22 cellular contexts compared by ENCODE assay signal in the genomic region with DNA sequence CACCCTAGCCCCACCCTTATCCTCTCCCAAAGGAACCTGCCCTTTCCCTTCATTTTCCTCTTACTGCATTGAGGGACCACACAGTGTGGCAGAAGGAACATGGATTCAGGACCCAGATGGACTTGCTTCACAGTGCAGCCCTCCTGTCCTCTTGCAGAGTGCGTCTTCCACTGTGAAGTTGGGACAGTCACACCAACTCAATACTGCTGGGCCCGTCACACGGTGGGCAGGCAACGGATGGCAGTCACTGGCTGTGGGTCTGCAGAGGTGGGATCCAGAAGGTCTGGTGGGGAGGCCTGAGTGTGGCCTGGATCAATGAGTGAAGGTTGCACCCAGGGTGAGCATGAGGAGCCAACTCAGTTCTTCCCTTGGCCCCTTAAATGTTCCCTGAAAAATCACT.
DNase-seq lines count a peak whose midpoint lies in the region; ATAC-seq, FAIRE-seq and TF ChIP-seq lines count a peak whose summit lies in the region.
"Had no signal": no experiment of that assay in that cellular context is flagged by ENCODE, and none has a peak within 500 bp of the region (broad histone marks: within the 10 kb centered on the region; RNA-seq: fewer than 3 reads in every experiment).

No MANE protein-coding gene starts in this region.

- in situ Hi-C loops in transverse colon (cut with MboI; ENCODE audit: low pct_ligation_motif_present in 1 of 4, low pct_unique_long_range_greater_than_20kb in 1 of 4, low sequenced_read_pairs in 3 of 4): no loop called here

- no peaks in the 10 kb centered on the region for H3K79me2 ChIP-seq in HCT116 (ENCODE audit: insufficient read depth, low read length)
- no peaks in the 10 kb centered on the region for H3K79me2 ChIP-seq in H1 (ENCODE audit: control insufficient read depth in 1 of 2, insufficient read depth in 2 of 2, low read length in 2 of 2)

- H4K5ac ChIP-seq in H1 (ENCODE audit: insufficient read length, low read depth, low read length): no peak overlapping the region

- H2BK120ac ChIP-seq in H1 (replicated peaks; ENCODE audit: low read depth, low read length): no peak overlapping the region

- no peak overlapping the region for H4K8ac ChIP-seq in H1 (ENCODE audit: extremely low read depth, insufficient read depth, low read length)

- H3K36me3 ChIP-seq in HCT116 (ENCODE audit: control insufficient read depth in 1 of 2, insufficient read depth in 2 of 2, low read length in 2 of 2): no peaks in the 10 kb centered on the region
- H3K36me3 ChIP-seq in H1 (ENCODE audit: control insufficient read depth in 2 of 4, insufficient read depth in 4 of 4, low read length in 3 of 4): no peaks in the 10 kb centered on the region
- H3K36me3 ChIP-seq in transverse colon: no peaks in the 10 kb centered on the region
- H3K36me3 ChIP-seq: MG63 had no signal

- H3K4me3 Mint-ChIP-seq in natural killer cell treated with Interleukin-12 subunit alpha and Interleukin-12 subunit beta and Interleukin-15 and Interleukin-18, amount 100 ng/mL, for 72 hours: no peak overlapping the region
- H3K4me3 Mint-ChIP-seq in type B pancreatic cell: peak overlapping the region; percentile 69
- H3K4me3 Mint-ChIP-seq: CD8-positive, alpha-beta memory T cell; IgD-negative memory B cell had no signal

- H3K4me2 ChIP-seq in HCT116 (ENCODE audit: low read length) (peak overlapping the region; percentile 45), H1 (ENCODE audit: insufficient read depth in 1 of 2, low read depth in 2 of 2, low read length in 2 of 2) (no peak overlapping the region)

- TF ChIP-seq RAD21 in HCT116 (IDR thresholded peaks at IDR 0.05; ENCODE audit: low read depth): no peak
- TF ChIP-seq RAD21 in H1 (IDR thresholded peaks at IDR 0.05 in 1 of 2, conservative IDR thresholded peaks at IDR 0.05 in 1 of 2; ENCODE audit: low read depth in 2 of 2, low read length in 2 of 2): no peak

- peak; percentile 15; the same call in 1 of the 2 replicates for ATAC-seq in HCT116
- ATAC-seq in natural killer cell treated with Interleukin-12 subunit alpha and Interleukin-12 subunit beta and Interleukin-15 and Interleukin-18, amount 100 ng/mL, for 72 hours: peak; percentile 16 to 32
- no peak for ATAC-seq in GM19351 (IDR thresholded peaks at IDR 0.05; ENCODE audit: unreplicated experiment)

- H3K9me3 ChIP-seq in HCT116 (ENCODE audit: control insufficient read depth in 1 of 2, insufficient read depth in 1 of 2, low read depth in 1 of 2, low read length in 2 of 2): no peaks in the 10 kb centered on the region
- no peaks in the 10 kb centered on the region; a peak in 1 of 4 replicates for H3K9me3 ChIP-seq in H1 (ENCODE audit: insufficient read depth in 2 of 2, low read depth in 1 of 2, low read length in 1 of 2)
- no peaks in the 10 kb centered on the region for H3K9me3 ChIP-seq in transverse colon
- H3K9me3 ChIP-seq: MG63 had no signal

- H3K18ac ChIP-seq in H1 (ENCODE audit: extremely low read depth, low read length): no peak overlapping the region; the same call in 1 of the 2 replicates

- no TSS peak for BruUV-seq in HCT116 (replicated peaks; lab: Mats Ljungman, UMichigan)

- peaks cover 8 to 35% of the 10 kb centered on the region in 2 experiments for H3K4me1 ChIP-seq in HCT116 (ENCODE audit: control insufficient read depth in 1 of 2, insufficient read depth in 2 of 2, low read length in 2 of 2)
- peaks cover 0 to 6% (median 3%) of the 10 kb centered on the region in 4 experiments; a peak in 4 of 7 replicates for H3K4me1 ChIP-seq in H1 (replicated peaks in 1 of 4; ENCODE audit: control insufficient read depth in 3 of 4, insufficient read depth in 4 of 4, low read length in 3 of 4)
- peaks cover 0 to 8% (median 0%) of the 10 kb centered on the region in 4 donors for H3K4me1 ChIP-seq in transverse colon

- no peak overlapping the region for H3K4ac ChIP-seq in H1 (replicated peaks; ENCODE audit: insufficient read length, low read depth, low read length)

- peaks cover 21 to 29% of the 10 kb centered on the region in 2 donors for H3K27me3 Mint-ChIP-seq in natural killer cell treated with Interleukin-12 subunit alpha and Interleukin-12 subunit beta and Interleukin-15 and Interleukin-18, amount 100 ng/mL, for 72 hours
- peaks cover 19% of the 10 kb centered on the region for H3K27me3 Mint-ChIP-seq in type B pancreatic cell

- TF ChIP-seq POLR2A in HCT116 (IDR thresholded peaks at IDR 0.05; ENCODE audit: borderline replicate concordance, extremely low read depth, insufficient read depth, insufficient read length) (no peak), H1 (IDR thresholded peaks at IDR 0.05; ENCODE audit: control extremely low read depth in 1 of 2, low read depth in 2 of 2, low read length in 2 of 2) (no peak), transverse colon (IDR thresholded peaks at IDR 0.05) (no peak)

- no peak overlapping the region for H3K56ac ChIP-seq in H1 (replicated peaks; ENCODE audit: insufficient read length, low read depth, low read length)

- H4K20me1 ChIP-seq in HCT116 (ENCODE audit: insufficient read depth): no peaks in the 10 kb centered on the region
- H4K20me1 ChIP-seq in H1 (replicated peaks in 1 of 2; ENCODE audit: control insufficient read depth in 1 of 2, insufficient read depth in 2 of 2, low read length in 2 of 2): no peaks in the 10 kb centered on the region

- DNase-seq in HCT116 (ENCODE audit: low read depth, low spot score): no peak
- DNase-seq in H1 (ENCODE audit: low read depth in 1 of 2, low spot score in 2 of 2): peak in 1 of 2 experiments; percentile 27
- DNase-seq in natural killer cell treated with Interleukin-12 subunit alpha and Interleukin-12 subunit beta and Interleukin-15 and Interleukin-18, amount 100 ng/mL, for 72 hours (ENCODE audit: low spot score): no peak
- DNase-seq in type B pancreatic cell (ENCODE audit: extremely low spot score, unreplicated experiment): no peak
- no peak for DNase-seq in globus pallidus (ENCODE audit: low spot score)
- DNase-seq in transverse colon: no peak
- DNase-seq: C1 segment of cervical spinal cord; CD8-positive, alpha-beta memory T cell; DMS79 treated with DMSO at 0.1 percent for 48 hours; GM23248; HCEC 1CT; Kasumi-1; MG63; NCI-H1048; NCI-H1436; NCI-H2029; NCI-H345; NCI-H524 treated with DMSO at 0.1 percent for 48 hours; RPMI8226; SHP77 treated with DMSO at 0.1 percent for 48 hours had no signal

- no peaks in the 10 kb centered on the region for H3K27me3 ChIP-seq in HCT116 (ENCODE audit: insufficient read depth, low read length)
- H3K27me3 ChIP-seq in H1 (replicated peaks in 1 of 4; ENCODE audit: control insufficient read depth in 3 of 4, extremely low read depth in 1 of 4, insufficient read depth in 3 of 4, low read length in 3 of 4): no peaks in the 10 kb centered on the region
- no peaks in the 10 kb centered on the region for H3K27me3 ChIP-seq in transverse colon
- H3K27me3 ChIP-seq: MG63 had no signal

- H3K36me3 Mint-ChIP-seq in natural killer cell treated with Interleukin-12 subunit alpha and Interleukin-12 subunit beta and Interleukin-15 and Interleukin-18, amount 100 ng/mL, for 72 hours: no peaks in the 10 kb centered on the region
- peaks cover 3% of the 10 kb centered on the region for H3K36me3 Mint-ChIP-seq in type B pancreatic cell
- H3K36me3 Mint-ChIP-seq: CD8-positive, alpha-beta memory T cell; IgD-negative memory B cell had no signal

- no peaks in the 10 kb centered on the region for H3K9me2 ChIP-seq in HCT116 (ENCODE audit: insufficient read depth)

- H3K27ac ChIP-seq in HCT116 (ENCODE audit: low read depth, low read length) (no peak overlapping the region), H1 (ENCODE audit: low read depth, low read length) (no peak overlapping the region), transverse colon (no peak overlapping the region)
- H3K27ac ChIP-seq: GM23248 had no signal

- H2BK5ac ChIP-seq in H1 (ENCODE audit: low read depth, low read length): no peak overlapping the region

- no peaks in the 10 kb centered on the region for H3K9me3 Mint-ChIP-seq in natural killer cell treated with Interleukin-12 subunit alpha and Interleukin-12 subunit beta and Interleukin-15 and Interleukin-18, amount 100 ng/mL, for 72 hours
- H3K9me3 Mint-ChIP-seq in type B pancreatic cell: no peaks in the 10 kb centered on the region
- H3K9me3 Mint-ChIP-seq: CD8-positive, alpha-beta memory T cell had no signal

- TF ChIP-seq EP300 in H1 (IDR thresholded peaks at IDR 0.05; ENCODE audit: borderline replicate concordance in 1 of 2, low read depth in 2 of 2, low read length in 2 of 2): no peak
- no peak for TF ChIP-seq EP300 in transverse colon (IDR thresholded peaks at IDR 0.05; ENCODE audit: low read depth)

- H3K4me1 Mint-ChIP-seq in natural killer cell treated with Interleukin-12 subunit alpha and Interleukin-12 subunit beta and Interleukin-15 and Interleukin-18, amount 100 ng/mL, for 72 hours (ENCODE audit: low read depth in 2 of 2): peaks cover 5 to 12% of the 10 kb centered on the region in 2 donors
- peaks cover 35% of the 10 kb centered on the region for H3K4me1 Mint-ChIP-seq in type B pancreatic cell (ENCODE audit: unreplicated experiment)

- CTCF ChIA-PET in HCT116 (lab: Charles Lee) (no interaction called here), H1 (lab: Charles Lee; ENCODE audit: partially characterized antibody) (no interaction called here)

- no peak overlapping the region; the same call in 1 of the 2 replicates for H2BK15ac ChIP-seq in H1 (ENCODE audit: low read length)

- H4K91ac ChIP-seq in H1 (replicated peaks; ENCODE audit: insufficient read length, low read length): no peak overlapping the region

- 96% methylated on average over 4 of the region's 4 CpGs; no CpG with 5 or more reads in 1 of the 2 experiments for WGBS in H1 (ENCODE audit: extremely low coverage in 1 of 2, insufficient coverage in 1 of 2, insufficient read length in 1 of 2, insufficient replicate concordance in 2 of 2, low coverage in 1 of 2, low lambda C conversion rate in 2 of 2, missing lambda C conversion rate in 1 of 2), 2 experiments
- WGBS in transverse colon (ENCODE audit: low coverage in 1 of 2), 2 donors: 93% methylated on average over 4 of the region's 4 CpGs; no CpG with 5 or more reads in 1 of the 2 donors

- H2AFZ ChIP-seq in HCT116 (ENCODE audit: low read depth, low read length, poor library complexity, severe bottlenecking) (no peak overlapping the region), H1 (ENCODE audit: low read length) (no peak overlapping the region)
- H2AFZ ChIP-seq: GM23248 had no signal

- H3K4me3 ChIP-seq in HCT116 (replicated peaks in 1 of 2; ENCODE audit: low read depth in 1 of 2, low read length in 2 of 2): peak overlapping the region in 1 of 2 experiments; percentile 4; a peak in 1 of 4 replicates
- no peak overlapping the region for H3K4me3 ChIP-seq in H1 (ENCODE audit: extremely low read depth in 1 of 4, insufficient read depth in 2 of 4, low read depth in 3 of 4, low read length in 4 of 4)
- H3K4me3 ChIP-seq in transverse colon: no peak overlapping the region
- H3K4me3 ChIP-seq: GM23248, MG63 had no signal

- POLR2A ChIA-PET in HCT116 (lab: Charles Lee): no interaction called here
- POLR2A ChIA-PET in H1 (lab: Charles Lee; ENCODE audit: partially characterized antibody): no interaction called here

- intact Hi-C loops in HCT116 (cut with micrococcal nuclease) (no loop called here), transverse colon (cut with DNase I; ENCODE audit: low total_unique reads) (no loop called here)

- peak overlapping the region; percentile 4; the same call in 1 of the 2 replicates for H2AK5ac ChIP-seq in H1 (ENCODE audit: low read depth, low read length)

- no peaks in the 10 kb centered on the region for H3K23me2 ChIP-seq in H1 (ENCODE audit: low read depth, low read length)

- RAD21 ChIA-PET in HCT116 (lab: Charles Lee; ENCODE audit: low non-redundant PET in 1 of 2, low total read pairs in 2 of 2, uncharacterized antibody in 2 of 2, unreplicated experiment in 2 of 2): no interaction called here

- H3K9ac ChIP-seq in HCT116 (ENCODE audit: low read length) (no peak overlapping the region), H1 (replicated peaks in 1 of 4; ENCODE audit: extremely low read depth in 1 of 4, low read depth in 3 of 4, low read length in 3 of 4) (no peak overlapping the region)
- H3K9ac ChIP-seq: GM23248 had no signal

- TF ChIP-seq CTCF in HCT116 (IDR thresholded peaks at IDR 0.05 in 2 of 3, conservative IDR thresholded peaks at IDR 0.05 in 1 of 3; ENCODE audit: borderline replicate concordance in 1 of 3, insufficient read depth in 1 of 3, low read depth in 2 of 3, low read length in 2 of 3) (no peak), H1 (IDR thresholded peaks at IDR 0.05; ENCODE audit: control extremely low read depth in 1 of 3, insufficient read depth in 1 of 3, low read depth in 1 of 3, low read length in 3 of 3) (no peak), type B pancreatic cell (conservative IDR thresholded peaks at IDR 0.05) (no peak), transverse colon (IDR thresholded peaks at IDR 0.05) (no peak)

- H2BK12ac ChIP-seq in H1 (ENCODE audit: low read depth, low read length): no peak overlapping the region

- H3K23ac ChIP-seq in H1 (ENCODE audit: insufficient read length): no peak overlapping the region

- no peaks in the 10 kb centered on the region for H3K79me1 ChIP-seq in H1 (ENCODE audit: low read depth, low read length)

- no peak overlapping the region for H3K27ac Mint-ChIP-seq in natural killer cell treated with Interleukin-12 subunit alpha and Interleukin-12 subunit beta and Interleukin-15 and Interleukin-18, amount 100 ng/mL, for 72 hours
- H3K27ac Mint-ChIP-seq in type B pancreatic cell: peak overlapping the region; percentile 97
- H3K27ac Mint-ChIP-seq: IgD-negative memory B cell had no signal

- no peak for FAIRE-seq in H1 (lab: Jason Lieb, UNC)

- H3K14ac ChIP-seq in H1 (ENCODE audit: insufficient read length): no peak overlapping the region

- H2BK20ac ChIP-seq in H1 (ENCODE audit: low read length): no peak overlapping the region
